23 cellular contexts compared by ENCODE assay signal in genomic region chr4:77782102-77782835, GRCh38. TPM values are rescaled to one million over a fixed set of nuclear protein-coding genes. Genes with fewer than 3 reads are reported as not detected.
DNase-seq lines count a peak whose midpoint lies in the region; ATAC-seq, FAIRE-seq and TF ChIP-seq lines count a peak whose summit lies in the region.
"Had no signal": no experiment of that assay in that cellular context is flagged by ENCODE, and none has a peak within 500 bp of the region (broad histone marks: within the 10 kb centered on the region; RNA-seq: fewer than 3 reads in every experiment).

No MANE protein-coding gene starts in this region.

- no peaks in the 10 kb centered on the region for H3K36me3 ChIP-seq in HepG2 (replicated peaks in 1 of 2; ENCODE audit: control insufficient read depth in 1 of 2, insufficient read depth in 2 of 2, low read length in 2 of 2)
- no peaks in the 10 kb centered on the region for H3K36me3 ChIP-seq in testis (ENCODE audit: low read depth, missing control alignments)
- H3K36me3 ChIP-seq: Peyer's patch had no signal

- TF ChIP-seq POLR2A in HepG2 (IDR thresholded peaks at IDR 0.05; ENCODE audit: insufficient read depth in 1 of 2, low read depth in 2 of 2, low read length in 2 of 2) (no peak), testis (IDR thresholded peaks at IDR 0.05) (no peak)

- no TSS peak for BruUV-seq in HepG2 (replicated peaks; lab: Mats Ljungman, UMichigan)

- intact Hi-C loops in activated naive CD4-positive, alpha-beta T cell treated with anti-CD3 and anti-CD28 coated beads for 36 hours (cut with micrococcal nuclease): loop anchor here (2.0 kb wide), 1 partner anchor 27 kb away; no protein-coding TSS in a partner anchor
- intact Hi-C loops in HepG2 (cut with micrococcal nuclease; ENCODE audit: unreplicated experiment): no loop called here
- intact Hi-C loops in testis (cut with DNase I; ENCODE audit: low total_unique reads): no loop called here

- H3K36me3 Mint-ChIP-seq in activated naive CD4-positive, alpha-beta T cell treated with anti-CD3 and anti-CD28 coated beads, Interleukin-2, amount 50 U/mL, for 24 hours: peaks cover 3% of the 10 kb centered on the region
- peaks cover 2% of the 10 kb centered on the region for H3K36me3 Mint-ChIP-seq in activated naive CD4-positive, alpha-beta T cell treated with anti-CD3 and anti-CD28 coated beads for 36 hours (ENCODE audit: low read depth)
- peaks cover 4% of the 10 kb centered on the region for H3K36me3 Mint-ChIP-seq in activated naive CD8-positive, alpha-beta T cell
- H3K36me3 Mint-ChIP-seq in activated CD4-positive, alpha-beta T cell treated with anti-CD3 and anti-CD28 coated beads, Interleukin-2, amount 10 ng/mL, durations not matched to agents 7 days and 5 days (ENCODE audit: low read depth): peaks cover 21% of the 10 kb centered on the region

- H3K4me2 ChIP-seq in HepG2 (ENCODE audit: low read depth, low read length): no peak overlapping the region
- H3K4me2 ChIP-seq: A549, KMS-11 had no signal

- H3K4me3 Mint-ChIP-seq in activated naive CD4-positive, alpha-beta T cell treated with anti-CD3 and anti-CD28 coated beads, Interleukin-2, amount 50 U/mL, for 24 hours: peak overlapping the region; percentile 1
- H3K4me3 Mint-ChIP-seq in activated naive CD4-positive, alpha-beta T cell treated with anti-CD3 and anti-CD28 coated beads for 36 hours: no peak overlapping the region
- H3K4me3 Mint-ChIP-seq in activated naive CD8-positive, alpha-beta T cell: no peak overlapping the region
- H3K4me3 Mint-ChIP-seq in activated CD4-positive, alpha-beta T cell treated with anti-CD3 and anti-CD28 coated beads, Interleukin-2, amount 10 ng/mL, durations not matched to agents 7 days and 5 days: no peak overlapping the region

- no peak overlapping the region for H2AFZ ChIP-seq in HepG2 (ENCODE audit: low read length)

- H3K9me3 ChIP-seq in HepG2 (ENCODE audit: low read length) (no peaks in the 10 kb centered on the region), testis (no peaks in the 10 kb centered on the region)
- H3K9me3 ChIP-seq: A549, Peyer's patch had no signal

- no peak for TF ChIP-seq RAD21 in HepG2 (CRISPR knock-in tag; IDR thresholded peaks at IDR 0.05)

- H3K27me3 Mint-ChIP-seq in activated naive CD4-positive, alpha-beta T cell treated with anti-CD3 and anti-CD28 coated beads, Interleukin-2, amount 50 U/mL, for 24 hours: no peaks in the 10 kb centered on the region
- H3K27me3 Mint-ChIP-seq in activated naive CD4-positive, alpha-beta T cell treated with anti-CD3 and anti-CD28 coated beads for 36 hours (ENCODE audit: low read depth): no peaks in the 10 kb centered on the region
- no peaks in the 10 kb centered on the region for H3K27me3 Mint-ChIP-seq in activated naive CD8-positive, alpha-beta T cell
- H3K27me3 Mint-ChIP-seq in activated CD4-positive, alpha-beta T cell treated with anti-CD3 and anti-CD28 coated beads, Interleukin-2, amount 10 ng/mL, durations not matched to agents 7 days and 5 days: no peaks in the 10 kb centered on the region

- no peak for DNase-seq in activated naive CD4-positive, alpha-beta T cell treated with anti-CD3 and anti-CD28 coated beads for 36 hours
- no peak for DNase-seq in HepG2 (ENCODE audit: low spot score)
- DNase-seq in testis: no peak
- DNase-seq in activated CD4-positive, alpha-beta T cell treated with anti-CD3 and anti-CD28 coated beads, Interleukin-2, amount 10 ng/mL, durations not matched to agents 7 days and 5 days: no peak
- no peak for DNase-seq in middle frontal gyrus (ENCODE audit: extremely low spot score, low spot score)
- DNase-seq: C1 segment of cervical spinal cord, Calu3, DMS79 treated with DMSO at 0.1 percent for 48 hours, HCEC 1CT, NCI-H1048, NCI-H146, NCI-H2081 treated with DMSO at 0.1 percent for 48 hours, NCI-H524 treated with DMSO at 0.1 percent for 48 hours, Peyer's patch had no signal

- peaks cover 75% of the 10 kb centered on the region for H3K79me2 ChIP-seq in HepG2 (ENCODE audit: insufficient read depth, low read length)

- TF ChIP-seq EP300 in HepG2 (IDR thresholded peaks at IDR 0.05; ENCODE audit: low read depth in 2 of 2, low read length in 2 of 2): no peak
- TF ChIP-seq EP300 in HepG2 (CRISPR knock-in tag; IDR thresholded peaks at IDR 0.05; ENCODE audit: borderline replicate concordance): no peak

- peaks cover 83% of the 10 kb centered on the region for H3K4me1 Mint-ChIP-seq in activated naive CD4-positive, alpha-beta T cell treated with anti-CD3 and anti-CD28 coated beads, Interleukin-2, amount 50 U/mL, for 24 hours
- H3K4me1 Mint-ChIP-seq in activated naive CD4-positive, alpha-beta T cell treated with anti-CD3 and anti-CD28 coated beads for 36 hours (ENCODE audit: low read depth): peaks cover 68% of the 10 kb centered on the region
- H3K4me1 Mint-ChIP-seq in activated naive CD8-positive, alpha-beta T cell (ENCODE audit: low read depth): peaks cover 72% of the 10 kb centered on the region
- H3K4me1 Mint-ChIP-seq in activated CD4-positive, alpha-beta T cell treated with anti-CD3 and anti-CD28 coated beads, Interleukin-2, amount 10 ng/mL, durations not matched to agents 7 days and 5 days: peaks cover 49% of the 10 kb centered on the region

- H3K4me3 ChIP-seq in HepG2 (replicated peaks in 1 of 3; ENCODE audit: insufficient read depth in 1 of 3, low read depth in 2 of 3, low read length in 3 of 3) (no peak overlapping the region), testis (no peak overlapping the region)
- H3K4me3 ChIP-seq: A549, GM12878, Peyer's patch had no signal

- CTCF ChIA-PET in activated naive CD4-positive, alpha-beta T cell treated with anti-CD3 and anti-CD28 coated beads for 36 hours (lab: Charles Lee): interaction anchor here (1.5 kb wide), 1 partner anchor 18 kb away, joined by 5 read pairs; no protein-coding TSS in a partner anchor
- CTCF ChIA-PET in HepG2 (lab: Yijun Ruan, JAX; ENCODE audit: low intra/inter-chr PET ratio, low total read pairs): no interaction called here
- CTCF ChIA-PET in activated CD4-positive, alpha-beta T cell treated with anti-CD3 and anti-CD28 coated beads, Interleukin-2, amount 10 ng/mL, durations not matched to agents 7 days and 5 days (lab: Charles Lee): interaction anchor here (0.6 to 0.7 kb wide), 2 partner anchors 43 to 1087 kb away, joined by 4 to 6 read pairs; no protein-coding TSS in a partner anchor

- H3K27me3 ChIP-seq in HepG2 (ENCODE audit: control insufficient read depth in 1 of 2, insufficient read depth in 2 of 2, low read length in 2 of 2) (no peaks in the 10 kb centered on the region), testis (no peaks in the 10 kb centered on the region)
- H3K27me3 ChIP-seq: Peyer's patch had no signal

- WGBS in HepG2 (ENCODE audit: low lambda C conversion rate): 90% methylated on average over 1 of the region's 1 CpG
- 90 to 94% methylated on average over 1 of the region's 1 CpG for WGBS in testis, 2 donors

- no peak for TF ChIP-seq CTCF in HepG2 (CRISPR knock-in tag; IDR thresholded peaks at IDR 0.05)
- no peak for TF ChIP-seq CTCF in testis (IDR thresholded peaks at IDR 0.05)

- no peak for ATAC-seq in HepG2
- no peak for ATAC-seq in GM18498 (IDR thresholded peaks at IDR 0.05; ENCODE audit: unreplicated experiment)
- ATAC-seq: A549, GM12878, Right ventricle myocardium inferior had no signal

- in situ Hi-C loops in HepG2 (cut with HindIII; ENCODE audit: extremely low pct_ligation_motif_present, low pct_unique_long_range_greater_than_20kb): no loop called here

- peaks cover 31% of the 10 kb centered on the region for H3K4me1 ChIP-seq in HepG2 (ENCODE audit: insufficient read depth, low read length)
- no peaks in the 10 kb centered on the region for H3K4me1 ChIP-seq in testis

- H3K27ac Mint-ChIP-seq in activated naive CD4-positive, alpha-beta T cell treated with anti-CD3 and anti-CD28 coated beads, Interleukin-2, amount 50 U/mL, for 24 hours: peak overlapping the region; percentile 63
- H3K27ac Mint-ChIP-seq in activated naive CD4-positive, alpha-beta T cell treated with anti-CD3 and anti-CD28 coated beads for 36 hours: no peak overlapping the region
- peak overlapping the region; percentile 8 for H3K27ac Mint-ChIP-seq in activated naive CD8-positive, alpha-beta T cell
- H3K27ac Mint-ChIP-seq in activated CD4-positive, alpha-beta T cell treated with anti-CD3 and anti-CD28 coated beads, Interleukin-2, amount 10 ng/mL, durations not matched to agents 7 days and 5 days: no peak overlapping the region

- no peak overlapping the region for H3K9ac ChIP-seq in HepG2 (ENCODE audit: insufficient read depth, low read depth, low read length)
- H3K9ac ChIP-seq: KMS-11 had no signal

- FAIRE-seq in HepG2 (lab: Jason Lieb, UNC): no peak
- FAIRE-seq: A549, G401.6, GM12878, GM18507 had no signal

- H3K27ac ChIP-seq in HepG2 (ENCODE audit: extremely low read length, insufficient read depth, low read length): no peak overlapping the region
- no peak overlapping the region for H3K27ac ChIP-seq in testis
- H3K27ac ChIP-seq: A549, KMS-11, Peyer's patch had no signal

- H3K9me3 Mint-ChIP-seq in activated naive CD4-positive, alpha-beta T cell treated with anti-CD3 and anti-CD28 coated beads, Interleukin-2, amount 50 U/mL, for 24 hours: no peaks in the 10 kb centered on the region
- no peaks in the 10 kb centered on the region for H3K9me3 Mint-ChIP-seq in activated naive CD4-positive, alpha-beta T cell treated with anti-CD3 and anti-CD28 coated beads for 36 hours
- H3K9me3 Mint-ChIP-seq in activated naive CD8-positive, alpha-beta T cell (ENCODE audit: low read depth): no peaks in the 10 kb centered on the region
- H3K9me3 Mint-ChIP-seq in activated CD4-positive, alpha-beta T cell treated with anti-CD3 and anti-CD28 coated beads, Interleukin-2, amount 10 ng/mL, durations not matched to agents 7 days and 5 days: peaks cover 2% of the 10 kb centered on the region

- POLR2A ChIA-PET in HepG2 (lab: Yijun Ruan, JAX): interaction anchor here (1.4 to 1.7 kb wide), 2 partner anchors 35 to 80 kb away, joined by 4 to 8 read pairs; partner anchors contain the start of gene MRPL1
- POLR2A ChIA-PET in activated CD4-positive, alpha-beta T cell treated with anti-CD3 and anti-CD28 coated beads, Interleukin-2, amount 10 ng/mL, durations not matched to agents 7 days and 5 days (lab: Charles Lee): no interaction called here

- H4K20me1 ChIP-seq in HepG2 (ENCODE audit: insufficient read depth, low read length): peaks cover 20% of the 10 kb centered on the region

RNA-seq across cellular contexts. Expression of gene CNOT6L, which starts 36.9 kb away (rescaled TPM):
- 100 to 1,000 TPM; 108 TPM for total RNA-seq in activated naive CD4-positive, alpha-beta T cell treated with anti-CD3 and anti-CD28 coated beads for 36 hours
- total RNA-seq in HepG2 (2016; rRNA removed; fragmentation: Illumina TruSeq; extraction: Trizol) (13.5 and 33.3 TPM in 2 replicates), testis (10 to 100 TPM; 21.0 to 25.7 TPM)
- total RNA-seq in HepG2 (2016; cell fraction: cytosol; rRNA removed; fragmentation: Illumina TruSeq; extraction: Trizol; ENCODE audit: low read depth): 58.5 and 71.5 TPM in 2 replicates
- 14.5 and 30.1 TPM in 2 replicates for total RNA-seq in HepG2 (2016; cell fraction: insoluble cytoplasmic fraction; rRNA removed; fragmentation: Illumina TruSeq; extraction: Trizol)
- total RNA-seq in HepG2 (2016; cell fraction: membrane; rRNA removed; fragmentation: Illumina TruSeq; extraction: Trizol): 17.4 and 18.7 TPM in 2 replicates
- 17.2 and 19.6 TPM in 2 replicates for total RNA-seq in HepG2 (2016; cell fraction: nucleus; rRNA removed; fragmentation: Illumina TruSeq; extraction: Trizol)
- polyA plus RNA-seq in HepG2 (2011; rRNA removed) (7.2 and 7.9 TPM in 2 replicates), testis (ENCODE audit: insufficient read depth, low read depth, low replicate concordance) (23.1 TPM)
- 3.4 and 5.3 TPM in 2 replicates for polyA plus RNA-seq in HepG2 (2011; cell fraction: cytosol; rRNA removed)
- 6.9 and 8.7 TPM in 2 replicates for polyA plus RNA-seq in HepG2 (2011; cell fraction: nucleus; rRNA removed)
- polyA plus RNA-seq in HepG2 (2012): 12.0 and 14.2 TPM in 2 replicates
- 0.74 and 0.78 TPM in 2 replicates for polyA plus RNA-seq in HepG2 (2016; cell fraction: cytosol; fragmentation: Illumina TruSeq; extraction: Trizol; ENCODE audit: low read depth)
- polyA plus RNA-seq in HepG2 (2016; cell fraction: insoluble cytoplasmic fraction; fragmentation: Illumina TruSeq; extraction: Trizol; ENCODE audit: low read depth): 17.9 and 19.3 TPM in 2 replicates
- 4.2 and 4.3 TPM in 2 replicates for polyA plus RNA-seq in HepG2 (2016; cell fraction: membrane; fragmentation: Illumina TruSeq; extraction: Trizol; ENCODE audit: low read depth)
- polyA plus RNA-seq in HepG2 (2016; cell fraction: nucleus; fragmentation: Illumina TruSeq; extraction: Trizol; ENCODE audit: insufficient read depth, low read depth): 12.5 and 14.3 TPM in 2 replicates
- polyA minus RNA-seq in HepG2 (2011; rRNA and poly(A)+ RNA removed; ENCODE audit: low replicate concordance): 21.7 and 27.8 TPM in 2 replicates
- polyA minus RNA-seq in HepG2 (2011; cell fraction: cytosol; rRNA and poly(A)+ RNA removed): 27.0 and 36.9 TPM in 2 replicates
- 45.2 and 52.0 TPM in 2 replicates for polyA minus RNA-seq in HepG2 (2011; cell fraction: nucleus; rRNA and poly(A)+ RNA removed)
- 100 to 1,000 TPM; 108 to 122 TPM for total RNA-seq in activated CD4-positive, alpha-beta T cell treated with anti-CD3 and anti-CD28 coated beads, Interleukin-2, amount 10 ng/mL, durations not matched to agents 7 days and 5 days

Comparison
In these comparisons a context has a peak if more than half of its experiments do, and no peak if none do; other contexts are left out.
1. H3K27ac Mint-ChIP-seq: peak in activated naive CD4-positive, alpha-beta T cell treated with anti-CD3 and anti-CD28 coated beads, Interleukin-2, amount 50 U/mL, for 24 hours (single experiment) and activated naive CD8-positive, alpha-beta T cell (single experiment); none in activated naive CD4-positive, alpha-beta T cell treated with anti-CD3 and anti-CD28 coated beads for 36 hours (single experiment) and activated CD4-positive, alpha-beta T cell treated with anti-CD3 and anti-CD28 coated beads, Interleukin-2, amount 10 ng/mL, durations not matched to agents 7 days and 5 days (single experiment).